ENCODE assay signal across 29 cellular contexts in the genomic region with DNA sequence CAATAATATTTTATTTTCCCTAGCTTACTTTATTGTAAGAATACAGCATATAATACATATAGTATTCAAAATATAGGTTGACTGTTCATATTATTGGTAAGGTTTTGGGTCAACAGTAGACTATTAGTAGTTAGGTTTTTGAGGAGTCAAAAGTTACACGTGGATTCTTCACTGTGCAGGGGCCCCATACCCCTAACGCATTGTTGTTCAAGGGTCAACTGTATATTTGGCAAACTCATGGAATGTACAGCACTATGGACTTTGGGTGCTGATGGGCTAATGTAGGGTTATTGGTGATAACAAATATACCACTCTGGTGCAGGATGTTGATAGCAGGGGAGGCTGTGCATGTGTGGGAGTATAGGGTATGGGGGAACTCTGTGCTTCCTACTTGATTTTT.
"Had no signal": no experiment of that assay in that cellular context is flagged by ENCODE, and none has a peak within 500 bp of the region (broad histone marks: within the 10 kb centered on the region; RNA-seq: fewer than 3 reads in every experiment).

No MANE protein-coding gene starts in this region.

- H3K36me3 ChIP-seq: neutrophil, pancreas, prostate gland, spleen, stomach, thoracic aorta, thyroid gland, tibial nerve, upper lobe of left lung, vagina had no signal

- H3K9me3 ChIP-seq: neutrophil, pancreas, prostate gland, spleen, stomach, thoracic aorta, thyroid gland, tibial nerve, upper lobe of left lung, vagina had no signal

- DNase-seq: naive thymus-derived CD4-positive, alpha-beta T cell; natural killer cell; nucleus accumbens; pancreas; right cardiac atrium; spleen; stimulated activated CD4-positive, alpha-beta T cell treated with anti-CD3 and anti-CD28 coated beads, Interleukin-12 subunit alpha, Interleukin-12 subunit beta, amount 100 ng/mL, for 4 hours; stimulated activated CD4-positive, alpha-beta T cell treated with anti-CD3 and anti-CD28 coated beads, Interleukin-1b, Interleukin-23, amount 100 ng/mL, for 48 hours; stimulated activated CD4-positive, alpha-beta T cell treated with anti-CD3 and anti-CD28 coated beads, Interleukin-4, amount 100 ng/mL, for 1 hour; stimulated activated CD4-positive, alpha-beta T cell treated with anti-CD3 and anti-CD28 coated beads, Interleukin-4, amount 100 ng/mL, for 4 hours; stimulated activated CD8-positive, alpha-beta memory T cell treated with anti-CD3 and anti-CD28 coated beads, Interleukin-4, amount 100 ng/mL, for 48 hours; stimulated activated naive B cell treated with anti-CD40 and anti-IgM and Interleukin-4, amounts not matched to agents 10 μg/mL and 1 μg/mL and 100 μg/mL, for 72 hours; stimulated activated naive CD4-positive, alpha-beta T cell treated with Interleukin-2 at 50 U/mL for 16 hours; stomach; thyroid gland; trophoblast cell; upper lobe of left lung had no signal

- H3K4me1 Mint-ChIP-seq: naive thymus-derived CD4-positive, alpha-beta T cell; natural killer cell; nephron; neural crest cell; stimulated activated naive B cell treated with anti-CD40 and anti-IgM and Interleukin-4, amounts not matched to agents 10 μg/mL and 1 μg/mL and 100 μg/mL, for 72 hours had no signal

- H3K4me2 ChIP-seq: smooth muscle cell had no signal

- H3K4me3 ChIP-seq: pancreas, prostate gland, skin epidermis, smooth muscle cell, spleen, stomach, thoracic aorta, thyroid gland, tibial nerve, upper lobe of left lung, vagina had no signal

- H3K36me3 Mint-ChIP-seq: naive thymus-derived CD4-positive, alpha-beta T cell; natural killer cell; stimulated activated naive B cell treated with anti-CD40 and anti-IgM and Interleukin-4, amounts not matched to agents 10 μg/mL and 1 μg/mL and 100 μg/mL, for 72 hours had no signal

- H3K27me3 Mint-ChIP-seq: stimulated activated naive CD8-positive, alpha-beta T cell treated with anti-CD3 and anti-CD28 coated beads, Interleukin-15, Interleukin-2, amounts not matched to agents 100 ng/mL and 50 ng/mL, for 24 hours had no signal

- H3K4me3 Mint-ChIP-seq: naive thymus-derived CD4-positive, alpha-beta T cell; natural killer cell; nephron; neural crest cell; stimulated activated naive B cell treated with anti-CD40 and anti-IgM and Interleukin-4, amounts not matched to agents 10 μg/mL and 1 μg/mL and 100 μg/mL, for 72 hours; stimulated activated naive CD8-positive, alpha-beta T cell treated with anti-CD3 and anti-CD28 coated beads, Interleukin-15, Interleukin-2, amounts not matched to agents 100 ng/mL and 50 ng/mL, for 24 hours had no signal

- H3K27me3 ChIP-seq: neutrophil, pancreas, spleen, stomach, thyroid gland, tibial nerve, upper lobe of left lung, vagina had no signal

- FAIRE-seq: pancreas, urothelium cell line had no signal

- H3K4me1 ChIP-seq: pancreas, prostate gland, spleen, stomach, thyroid gland, tibial nerve, vagina had no signal

- H3K9me3 Mint-ChIP-seq: nephron; stimulated activated naive CD8-positive, alpha-beta T cell treated with anti-CD3 and anti-CD28 coated beads, Interleukin-15, Interleukin-2, amounts not matched to agents 100 ng/mL and 50 ng/mL, for 24 hours had no signal

- ATAC-seq: naive thymus-derived CD4-positive, alpha-beta T cell; natural killer cell; pancreas; right cardiac atrium; sciatic nerve; stimulated activated naive B cell treated with anti-CD40 and anti-IgM and Interleukin-4, amounts not matched to agents 10 μg/mL and 1 μg/mL and 100 μg/mL, for 72 hours had no signal

- H3K27ac Mint-ChIP-seq: naive thymus-derived CD4-positive, alpha-beta T cell; natural killer cell; nephron; stimulated activated naive B cell treated with anti-CD40 and anti-IgM and Interleukin-4, amounts not matched to agents 10 μg/mL and 1 μg/mL and 100 μg/mL, for 72 hours; stimulated activated naive CD8-positive, alpha-beta T cell treated with anti-CD3 and anti-CD28 coated beads, Interleukin-15, Interleukin-2, amounts not matched to agents 100 ng/mL and 50 ng/mL, for 24 hours had no signal

- H3K27ac ChIP-seq: neutrophil, pancreas, prostate gland, skin epidermis, spleen, stomach, thoracic aorta, thyroid gland, tibial nerve, upper lobe of left lung, vagina had no signal
